ENCODE assay signal across 18 cellular contexts in the genomic region with DNA sequence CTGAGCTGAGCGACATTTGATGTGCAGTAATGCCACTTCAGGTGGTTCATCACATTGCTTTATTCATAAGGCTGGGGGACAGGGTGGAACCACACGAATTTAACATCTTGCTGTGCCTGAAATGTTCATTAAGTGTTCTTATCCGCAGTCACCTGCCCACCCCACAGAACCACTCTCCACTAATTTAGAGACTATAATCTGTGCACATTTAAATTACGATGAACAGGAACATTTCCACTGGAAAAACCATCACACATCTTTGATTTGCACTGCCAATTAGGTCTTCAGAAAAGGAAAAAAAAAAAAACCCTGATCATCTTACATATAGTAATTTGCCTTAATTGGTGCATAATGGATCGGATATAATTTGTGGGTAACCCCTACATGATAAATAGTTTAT. TPM values are rescaled to one million over a fixed set of nuclear protein-coding genes. Genes with fewer than 3 reads are reported as not detected.
DNase-seq lines count a peak whose midpoint lies in the region; ATAC-seq, FAIRE-seq and TF ChIP-seq lines count a peak whose summit lies in the region.
"Had no signal": no experiment of that assay in that cellular context is flagged by ENCODE, and none has a peak within 500 bp of the region (broad histone marks: within the 10 kb centered on the region; RNA-seq: fewer than 3 reads in every experiment).

No MANE protein-coding gene starts in this region.

- POLR2A ChIA-PET in activated B cell treated with CpG ODN at 0.5 μM for 24 hours (lab: Charles Lee), result interaction anchor here (0.6 kb wide), 1 partner anchor 20 kb away, joined by 3 read pairs; no protein-coding TSS in a partner anchor

- no peak overlapping the region for H4K8ac ChIP-seq in H9 (replicated peaks; ENCODE audit: insufficient read length, low read depth, low read length)
- no peak overlapping the region for H4K8ac ChIP-seq in mesendoderm (ENCODE audit: low read depth, low read length)

- peaks cover 63 to 86% (median 85%) of the 10 kb centered on the region in 10 experiments for H3K4me1 ChIP-seq in BLaER1 treated with 17β-estradiol and CSF1 and Interleukin-3, amounts not matched to agents 10 nM and 100 nM
- peaks cover 12% of the 10 kb centered on the region; the same call in 1 of the 2 replicates for H3K4me1 ChIP-seq in H9 (ENCODE audit: insufficient read depth, low read length)
- H3K4me1 ChIP-seq in mesendoderm (ENCODE audit: control insufficient read depth, low read depth, low read length), result peaks cover 12% of the 10 kb centered on the region

- H4K5ac ChIP-seq in H9 (ENCODE audit: insufficient read length, low read depth, low read length) (no peak overlapping the region), mesendoderm (ENCODE audit: low read length) (no peak overlapping the region)

- H3K79me1 ChIP-seq in H9 (ENCODE audit: insufficient read depth, low read depth, low read length, poor library complexity, severe bottlenecking), result peaks cover 3% of the 10 kb centered on the region
- peaks cover 2% of the 10 kb centered on the region for H3K79me1 ChIP-seq in mesendoderm (ENCODE audit: low read length)

- H3K9me3 ChIP-seq in BLaER1 treated with 17β-estradiol and CSF1 and Interleukin-3, amounts not matched to agents 10 nM and 100 nM (replicated peaks in 1 of 11), result peaks cover 0 to 6% (median 5%) of the 10 kb centered on the region in 11 experiments; a peak in 15 of 22 replicates
- no peaks in the 10 kb centered on the region for H3K9me3 ChIP-seq in H9 (ENCODE audit: control insufficient read depth, low read depth, low read length)
- H3K9me3 ChIP-seq: colonic mucosa, ovary had no signal

- H2BK5ac ChIP-seq in H9 (ENCODE audit: insufficient read length, low read length), result no peak overlapping the region
- no peak overlapping the region for H2BK5ac ChIP-seq in mesendoderm (ENCODE audit: low read length)

- ATAC-seq in activated B cell treated with CpG ODN at 0.5 μM for 24 hours (ENCODE audit: low read depth), result no peak
- ATAC-seq: HCT116; K562; stimulated activated memory B cell treated with anti-CD40 and anti-IgM and Interleukin-4, amounts not matched to agents 10 μg/mL and 1 μg/mL and 100 μg/mL, for 72 hours had no signal

- H3K4me3 ChIP-seq in BLaER1 treated with 17β-estradiol and CSF1 and Interleukin-3, amounts not matched to agents 10 nM and 100 nM, result peak overlapping the region in 6 of 10 experiments; percentile 11 to 89 (median 81); a peak in 7 of 20 replicates
- H3K4me3 ChIP-seq in mesendoderm (ENCODE audit: low read length), result no peak overlapping the region
- H3K4me3 ChIP-seq: colonic mucosa, K562 had no signal

- peaks cover 7% of the 10 kb centered on the region for H3K23me2 ChIP-seq in H9 (ENCODE audit: insufficient read length, low read depth, low read length, poor library complexity, severe bottlenecking)

- no peak overlapping the region for H3K27ac Mint-ChIP-seq in H9
- H3K27ac Mint-ChIP-seq in activated B cell treated with CpG ODN at 0.5 μM for 24 hours, result peak overlapping the region; percentile 75

- no peak overlapping the region for H2AFZ ChIP-seq in H9 (ENCODE audit: low read length)

- no peaks in the 10 kb centered on the region for H3K9me3 Mint-ChIP-seq in H9
- no peaks in the 10 kb centered on the region for H3K9me3 Mint-ChIP-seq in activated B cell treated with CpG ODN at 0.5 μM for 24 hours
- H3K9me3 Mint-ChIP-seq: stimulated activated memory B cell treated with anti-CD40 and anti-IgM and Interleukin-4, amounts not matched to agents 10 μg/mL and 1 μg/mL and 100 μg/mL, for 72 hours had no signal

- no peak overlapping the region for H3K18ac ChIP-seq in H9 (ENCODE audit: insufficient read length, low read depth, low read length)
- H3K18ac ChIP-seq in mesendoderm (ENCODE audit: low read length), result no peak overlapping the region

- no peak for FAIRE-seq in D721Med (lab: Jason Lieb, UNC)
- FAIRE-seq: GM19239, K562 had no signal

- H3K56ac ChIP-seq in H9 (ENCODE audit: insufficient read length, low read depth, low read length), result no peak overlapping the region
- H3K56ac ChIP-seq in mesendoderm (ENCODE audit: low read length), result peak overlapping the region; percentile 52

- H2AK5ac ChIP-seq in H9 (ENCODE audit: insufficient read length, low read length) (no peak overlapping the region), mesendoderm (ENCODE audit: low read length) (no peak overlapping the region)

- peaks cover 0 to 35% (median 0%) of the 10 kb centered on the region in 11 experiments; a peak in 4 of 22 replicates for H4K20me1 ChIP-seq in BLaER1 treated with 17β-estradiol and CSF1 and Interleukin-3, amounts not matched to agents 10 nM and 100 nM
- no peaks in the 10 kb centered on the region for H4K20me1 ChIP-seq in H9 (ENCODE audit: control insufficient read depth, insufficient read depth, insufficient read length)

- H3K4ac ChIP-seq in H9 (ENCODE audit: low read depth, low read length) (no peak overlapping the region), mesendoderm (ENCODE audit: low read depth, low read length) (no peak overlapping the region)

- H3K4me2 ChIP-seq in BLaER1 treated with 17β-estradiol and CSF1 and Interleukin-3, amounts not matched to agents 10 nM and 100 nM, result peak overlapping the region; percentile 76 to 97 (median 90)
- H3K4me2 ChIP-seq in H9 (ENCODE audit: insufficient read depth, insufficient read length, low read length) (no peak overlapping the region), mesendoderm (ENCODE audit: low read length) (no peak overlapping the region)

- H2BK15ac ChIP-seq in H9 (ENCODE audit: low read depth, low read length), result no peak overlapping the region
- no peak overlapping the region for H2BK15ac ChIP-seq in mesendoderm (replicated peaks; ENCODE audit: low read depth)

- no peaks in the 10 kb centered on the region for H3K27me3 ChIP-seq in BLaER1 treated with 17β-estradiol and CSF1 and Interleukin-3, amounts not matched to agents 10 nM and 100 nM
- H3K27me3 ChIP-seq in H9 (ENCODE audit: insufficient read depth, low read length) (no peaks in the 10 kb centered on the region), mesendoderm (ENCODE audit: insufficient read depth, low read length, poor library complexity) (no peaks in the 10 kb centered on the region)
- H3K27me3 ChIP-seq: colonic mucosa, ovary had no signal

- TF ChIP-seq CTCF in H9 (conservative IDR thresholded peaks at IDR 0.05), result no peak
- TF ChIP-seq CTCF in activated B cell treated with CpG ODN at 0.5 μM for 24 hours (IDR thresholded peaks at IDR 0.05), result no peak
- TF ChIP-seq CTCF in D721Med (IDR thresholded peaks at IDR 0.05; ENCODE audit: insufficient read depth, missing control alignments), result no peak

- no peak overlapping the region for H3T11ph ChIP-seq in H9 (ENCODE audit: low read length)

- intact Hi-C loops in activated B cell treated with CpG ODN at 0.5 μM for 24 hours (cut with micrococcal nuclease), result loop anchor here (10.0 kb wide), 5 partner anchors 501 to 1729 kb away; partner anchors contain the start of genes HYCC1, KLHL7 and MACC1

- H2BK12ac ChIP-seq in H9 (ENCODE audit: insufficient read length, low read depth, low read length), result no peak overlapping the region

- peaks cover 8 to 11% (median 10%) of the 10 kb centered on the region in 3 experiments; a peak in 6 of 7 replicates for H3K36me3 Mint-ChIP-seq in H9 (ENCODE audit: insufficient read depth in 1 of 3, low read depth in 3 of 3)
- peaks cover 17% of the 10 kb centered on the region for H3K36me3 Mint-ChIP-seq in activated B cell treated with CpG ODN at 0.5 μM for 24 hours (ENCODE audit: low read depth)
- H3K36me3 Mint-ChIP-seq: stimulated activated memory B cell treated with anti-CD40 and anti-IgM and Interleukin-4, amounts not matched to agents 10 μg/mL and 1 μg/mL and 100 μg/mL, for 72 hours had no signal

- H3K4me1 Mint-ChIP-seq in H9 (peaks cover 51 to 56% of the 10 kb centered on the region in 2 experiments), activated B cell treated with CpG ODN at 0.5 μM for 24 hours (peaks cover 90% of the 10 kb centered on the region)

- WGBS in H9 (ENCODE audit: extremely low coverage, insufficient read length, low lambda C conversion rate), result no CpG with 5 or more reads among the region's 5 CpGs
- WGBS in mesendoderm (ENCODE audit: extremely low coverage, insufficient coverage, low lambda C conversion rate), result no CpG with 5 or more reads among the region's 5 CpGs

- peaks cover 2 to 24% (median 16%) of the 10 kb centered on the region in 11 experiments; a peak in 18 of 22 replicates for H3K36me3 ChIP-seq in BLaER1 treated with 17β-estradiol and CSF1 and Interleukin-3, amounts not matched to agents 10 nM and 100 nM
- no peaks in the 10 kb centered on the region for H3K36me3 ChIP-seq in mesendoderm (ENCODE audit: control insufficient read depth, insufficient read depth, low read length)
- H3K36me3 ChIP-seq: colonic mucosa, ovary had no signal

- H2BK120ac ChIP-seq in H9 (ENCODE audit: low read depth, low read length, poor library complexity, severe bottlenecking), result no peak overlapping the region
- no peak overlapping the region for H2BK120ac ChIP-seq in mesendoderm (ENCODE audit: low read depth, low read length)

- H3K9ac ChIP-seq in BLaER1 treated with 17β-estradiol and CSF1 and Interleukin-3, amounts not matched to agents 10 nM and 100 nM, result peak overlapping the region in 8 of 11 experiments; percentile 88 to 98 (median 93); a peak in 13 of 22 replicates
- H3K9ac ChIP-seq in H9 (ENCODE audit: extremely low read depth, insufficient read length, low read length) (no peak overlapping the region), mesendoderm (ENCODE audit: low read length) (no peak overlapping the region)

- CTCF ChIA-PET in activated B cell treated with CpG ODN at 0.5 μM for 24 hours (lab: Charles Lee), result no interaction called here

- peak overlapping the region in 3 of 11 experiments; percentile 67 to 95 (median 80); a peak in 3 of 22 replicates for H3K27ac ChIP-seq in BLaER1 treated with 17β-estradiol and CSF1 and Interleukin-3, amounts not matched to agents 10 nM and 100 nM
- H3K27ac ChIP-seq in H9 (ENCODE audit: insufficient read length, low read depth, low read length), result no peak overlapping the region
- no peak overlapping the region for H3K27ac ChIP-seq in mesendoderm (ENCODE audit: low read depth, low read length)
- H3K27ac ChIP-seq: colonic mucosa, ovary, VCaP had no signal

- DNase-seq in H9 (no peak), activated B cell treated with CpG ODN at 0.5 μM for 24 hours (no peak), mesendoderm (no peak), germinal center (ENCODE audit: low spot score) (no peak), NCI-H345 treated with DMSO at 0.1 percent for 48 hours (lab: John Stamatoyannopoulos, UW; ENCODE audit: unreplicated experiment) (no peak), D721Med (ENCODE audit: insufficient read length, low spot score) (no peak), NCI-H1105 treated with DMSO at 0.1 percent for 48 hours (lab: John Stamatoyannopoulos, UW) (no peak)
- DNase-seq: activated gamma-delta T cell treated with Interleukin-2 at 50 U/mL for 16 hours, colonic mucosa, NCI-H2171 treated with DMSO at 0.1 percent for 48 hours, RPMI8226 had no signal

- H2BK20ac ChIP-seq in H9 (ENCODE audit: low read depth, low read length, poor library complexity, severe bottlenecking), result no peak overlapping the region

- H3K4me3 Mint-ChIP-seq in H9, result peak overlapping the region; percentile 52 to 80
- H3K4me3 Mint-ChIP-seq in activated B cell treated with CpG ODN at 0.5 μM for 24 hours, result peak overlapping the region; percentile 69
- H3K4me3 Mint-ChIP-seq: stimulated activated memory B cell treated with anti-CD40 and anti-IgM and Interleukin-4, amounts not matched to agents 10 μg/mL and 1 μg/mL and 100 μg/mL, for 72 hours had no signal

- H3K23ac ChIP-seq in H9 (ENCODE audit: insufficient read length, low read depth, low read length), result no peak overlapping the region
- no peak overlapping the region for H3K23ac ChIP-seq in mesendoderm (ENCODE audit: low read length)

- no peak overlapping the region for H4K91ac ChIP-seq in H9 (ENCODE audit: insufficient read length, low read depth, low read length)

- no peak overlapping the region for H3K14ac ChIP-seq in H9 (ENCODE audit: insufficient read depth, low read length)

- H3K79me2 ChIP-seq in H9 (ENCODE audit: insufficient read depth, low read length) (peaks cover 34% of the 10 kb centered on the region; the same call in 1 of the 2 replicates), mesendoderm (ENCODE audit: control insufficient read depth, insufficient read depth, low read length) (peaks cover 7% of the 10 kb centered on the region)

- H3K27me3 Mint-ChIP-seq in H9 (ENCODE audit: low read depth) (0 out of 2 replicates have a peak, but pooled peaks cover 4% of the 10 kb centered on the region), activated B cell treated with CpG ODN at 0.5 μM for 24 hours (no peaks in the 10 kb centered on the region)
- H3K27me3 Mint-ChIP-seq: stimulated activated memory B cell treated with anti-CD40 and anti-IgM and Interleukin-4, amounts not matched to agents 10 μg/mL and 1 μg/mL and 100 μg/mL, for 72 hours had no signal

RNA-seq across cellular contexts. Expression of gene CDCA7L, which starts 2.3 kb away (rescaled TPM):
- total RNA-seq in H9 (2021) (104 and 111 TPM in 2 replicates), activated B cell treated with CpG ODN at 0.5 μM for 24 hours (69.8 and 70.3 TPM in 2 replicates)
- polyA plus RNA-seq in mesendoderm (2013, experiment 1 of 2), result 58.6 TPM
- polyA plus RNA-seq in mesendoderm (2013, experiment 2 of 2), result 63.8 TPM

Comparison
In these comparisons a context has a peak if more than half of its experiments do, and no peak if none do; other contexts are left out.
1. H3K4me2 ChIP-seq: peak in BLaER1 treated with 17β-estradiol and CSF1 and Interleukin-3, amounts not matched to agents 10 nM and 100 nM (11 of 11); none in H9 (single experiment) and mesendoderm (single experiment).
2. H3K9ac ChIP-seq: peak in BLaER1 treated with 17β-estradiol and CSF1 and Interleukin-3, amounts not matched to agents 10 nM and 100 nM (8 of 11); none in H9 (single experiment) and mesendoderm (single experiment).